Comparison of ENCODE assay signal across 17 cellular contexts in the genomic region with DNA sequence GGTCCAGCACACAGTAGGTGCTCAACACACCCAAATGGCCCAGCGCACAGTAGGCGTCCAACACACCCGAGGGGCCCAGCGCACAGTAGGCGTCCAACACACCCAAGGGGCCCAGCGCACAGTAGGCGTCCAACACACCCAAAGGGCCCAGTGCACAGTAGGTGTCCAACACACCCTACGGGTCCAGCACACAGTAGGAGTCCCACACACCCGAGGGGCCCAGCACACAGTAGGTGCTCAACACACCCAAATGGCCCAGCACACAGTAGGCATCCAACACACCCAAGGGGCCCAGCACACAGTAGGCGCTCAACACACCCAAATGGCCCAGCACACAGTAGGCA.
"Had no signal": no experiment of that assay in that cellular context is flagged by ENCODE, and none has a peak within 500 bp of the region (broad histone marks: within the 10 kb centered on the region; RNA-seq: fewer than 3 reads in every experiment).

No MANE protein-coding gene starts in this region.

- H3K27me3 Mint-ChIP-seq: activated T-cell treated with anti-CD3 and anti-CD28 coated beads, Interleukin-2, amount 50 U/mL, for 24 hours had no signal

- H3K27ac Mint-ChIP-seq: activated CD4-positive, alpha-beta memory T cell treated with anti-CD3 and anti-CD28 coated beads, Interleukin-2, amount 10 ng/mL, durations not matched to agents 7 days and 5 days; activated CD8-positive, alpha-beta memory T cell treated with anti-CD3 and anti-CD28 coated beads, Interleukin-2, amount 10 ng/mL, durations not matched to agents 7 days and 5 days; activated T-cell treated with anti-CD3 and anti-CD28 coated beads, Interleukin-2, amount 50 U/mL, for 24 hours; activated T-helper 2 cell treated with anti-CD3 and anti-CD28 coated beads, Interferon-gamma antibody, Interleukin-2, Interleukin-4, amounts not matched to agents 10 μg/mL and 5 μg/mL and 100 μg/mL, durations not matched to agents 14 hours and 24 hours and 36 hours; memory B cell had no signal

- H3K4me3 ChIP-seq: mucosa of descending colon, tibial artery had no signal

- H3K9me3 Mint-ChIP-seq: activated CD4-positive, alpha-beta memory T cell treated with anti-CD3 and anti-CD28 coated beads, Interleukin-2, amount 10 ng/mL, durations not matched to agents 7 days and 5 days; activated T-cell treated with anti-CD3 and anti-CD28 coated beads, Interleukin-2, amount 50 U/mL, for 24 hours; activated T-helper 2 cell treated with anti-CD3 and anti-CD28 coated beads, Interferon-gamma antibody, Interleukin-2, Interleukin-4, amounts not matched to agents 10 μg/mL and 5 μg/mL and 100 μg/mL, durations not matched to agents 14 hours and 24 hours and 36 hours; memory B cell; naive B cell; neural crest cell had no signal

- H3K79me2 ChIP-seq: parathyroid adenoma had no signal

- H3K36me3 Mint-ChIP-seq: activated CD8-positive, alpha-beta memory T cell treated with anti-CD3 and anti-CD28 coated beads, Interleukin-2, amount 10 ng/mL, durations not matched to agents 7 days and 5 days; memory B cell; naive B cell had no signal

- H3K9ac ChIP-seq: parathyroid adenoma had no signal

- ATAC-seq: activated CD8-positive, alpha-beta memory T cell treated with anti-CD3 and anti-CD28 coated beads, Interleukin-2, amount 10 ng/mL, durations not matched to agents 7 days and 5 days had no signal

- H3K4me1 ChIP-seq: parathyroid adenoma, tibial artery had no signal

- H3K36me3 ChIP-seq: tibial artery had no signal

- H3K9me3 ChIP-seq: mucosa of descending colon, tibial artery had no signal

- H3K4me3 Mint-ChIP-seq: activated CD4-positive, alpha-beta memory T cell treated with anti-CD3 and anti-CD28 coated beads, Interleukin-2, amount 10 ng/mL, durations not matched to agents 7 days and 5 days; activated CD8-positive, alpha-beta memory T cell treated with anti-CD3 and anti-CD28 coated beads, Interleukin-2, amount 10 ng/mL, durations not matched to agents 7 days and 5 days; activated T-cell treated with anti-CD3 and anti-CD28 coated beads, Interleukin-2, amount 50 U/mL, for 24 hours; memory B cell; naive B cell; neural crest cell had no signal

- H3K27ac ChIP-seq: parathyroid adenoma, tibial artery had no signal

- H2AFZ ChIP-seq: parathyroid adenoma had no signal

- DNase-seq: activated CD4-positive, alpha-beta memory T cell treated with anti-CD3 and anti-CD28 coated beads, Interleukin-2, amount 10 ng/mL, durations not matched to agents 7 days and 5 days; activated CD8-positive, alpha-beta memory T cell treated with anti-CD3 and anti-CD28 coated beads, Interleukin-2, amount 10 ng/mL, durations not matched to agents 7 days and 5 days; cerebellar nuclear complex; effector CD4-positive, alpha-beta T cell; naive B cell; stimulated activated CD4-positive, alpha-beta T cell treated with anti-CD3 and anti-CD28 coated beads, Interleukin-12 subunit alpha, Interleukin-12 subunit beta, amount 100 ng/mL, for 4 hours; stimulated activated CD4-positive, alpha-beta T cell treated with anti-CD3 and anti-CD28 coated beads, Interleukin-1b, Interleukin-23, amount 100 ng/mL, for 48 hours; stimulated activated naive CD4-positive, alpha-beta T cell treated with Interleukin-2 at 50 U/mL for 16 hours; substantia nigra; SW 1271 had no signal
